In the genomic region with DNA sequence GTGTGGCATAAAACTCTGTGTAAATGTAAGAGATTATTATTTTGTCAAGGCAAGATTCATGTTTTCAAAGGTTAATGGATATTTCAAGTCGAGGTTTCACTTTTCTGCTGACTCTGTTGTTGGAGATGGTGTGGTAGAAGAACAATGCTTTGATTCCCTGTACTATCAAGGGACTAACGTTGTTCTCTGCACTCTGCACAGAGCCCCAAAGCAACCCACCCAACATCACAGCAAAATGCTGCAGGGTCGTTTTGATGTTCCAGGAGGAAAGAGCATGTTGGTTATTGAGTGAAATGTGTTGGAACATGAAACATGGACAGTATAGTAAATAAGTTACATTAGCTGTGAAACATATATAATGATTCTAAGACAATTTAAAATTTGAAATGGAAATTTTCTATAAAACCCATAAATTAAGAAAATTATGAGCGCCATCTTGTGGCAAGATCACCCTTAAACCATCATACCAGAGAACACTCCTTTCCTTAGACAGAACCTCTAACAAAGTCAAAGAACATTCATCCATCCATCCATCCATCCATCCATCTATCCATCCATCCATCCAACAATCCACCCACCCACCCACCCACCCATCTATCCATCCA, we compare ENCODE assay signal across 8 cellular contexts.
A peak's percentile ranks its signal among the peaks of the same experiment; 100 is the strongest.
DNase-seq lines count a peak whose midpoint lies in the region; ATAC-seq and TF ChIP-seq lines count a peak whose summit lies in the region.

No MANE protein-coding gene starts in this region.

- no peak overlapping the region for H3K4me2 ChIP-seq in neural cell (ENCODE audit: low read length)

- H3K79me2 ChIP-seq in neural cell (replicated peaks; ENCODE audit: insufficient read depth, low read length): no peaks in the 10 kb centered on the region

- no peak overlapping the region for H3K27ac Mint-ChIP-seq in natural killer cell treated with Interleukin-12 subunit alpha and Interleukin-12 subunit beta and Interleukin-15 and Interleukin-18, amount 100 ng/mL, for 72 hours

- no peaks in the 10 kb centered on the region for H4K20me1 ChIP-seq in neural cell (ENCODE audit: insufficient read depth)

- H3K9me3 Mint-ChIP-seq in natural killer cell treated with Interleukin-12 subunit alpha and Interleukin-12 subunit beta and Interleukin-15 and Interleukin-18, amount 100 ng/mL, for 72 hours: no peaks in the 10 kb centered on the region

- H2AFZ ChIP-seq in neural cell (ENCODE audit: low read depth, low read length): no peak overlapping the region

- TF ChIP-seq CTCF in cardiac fibroblast (IDR thresholded peaks at IDR 0.05; ENCODE audit: low read depth, low read length) (no peak), neural cell (IDR thresholded peaks at IDR 0.05; ENCODE audit: poor library complexity, severe bottlenecking) (peak; percentile 42)

- no peak for ATAC-seq in natural killer cell treated with Interleukin-12 subunit alpha and Interleukin-12 subunit beta and Interleukin-15 and Interleukin-18, amount 100 ng/mL, for 72 hours

- H3K9ac ChIP-seq in neural cell (ENCODE audit: low read length): no peak overlapping the region

- TF ChIP-seq EP300 in neural cell (conservative IDR thresholded peaks at IDR 0.05; ENCODE audit: poor library complexity, severe bottlenecking): no peak

- H3K9me3 ChIP-seq in neural cell (ENCODE audit: low read length): no peaks in the 10 kb centered on the region
- H3K9me3 ChIP-seq in effector memory CD4-positive, alpha-beta T cell (ENCODE audit: control insufficient read depth, low read length): no peaks in the 10 kb centered on the region

- H3K27ac ChIP-seq in neural cell (ENCODE audit: low read length): no peak overlapping the region
- H3K27ac ChIP-seq in effector memory CD4-positive, alpha-beta T cell (ENCODE audit: insufficient read depth, low read length, poor library complexity, severe bottlenecking): no peak overlapping the region

- TF ChIP-seq RAD21 in neural cell (conservative IDR thresholded peaks at IDR 0.05): peak; percentile 32

- H3K4me1 ChIP-seq in effector memory CD4-positive, alpha-beta T cell (ENCODE audit: control insufficient read depth, insufficient read depth, low read length, poor library complexity, severe bottlenecking): no peaks in the 10 kb centered on the region

- H3K27me3 Mint-ChIP-seq in natural killer cell treated with Interleukin-12 subunit alpha and Interleukin-12 subunit beta and Interleukin-15 and Interleukin-18, amount 100 ng/mL, for 72 hours: peaks cover 15 to 17% of the 10 kb centered on the region in 2 donors

- H3K4me3 ChIP-seq in cardiac fibroblast (replicated peaks in 1 of 2; ENCODE audit: low read depth in 2 of 2, low read length in 2 of 2) (no peak overlapping the region), neural cell (ENCODE audit: low read length) (no peak overlapping the region)
- no peak overlapping the region for H3K4me3 ChIP-seq in effector memory CD4-positive, alpha-beta T cell (ENCODE audit: insufficient read depth, low read depth, low read length, poor library complexity, severe bottlenecking)

- no peaks in the 10 kb centered on the region for H3K36me3 Mint-ChIP-seq in natural killer cell treated with Interleukin-12 subunit alpha and Interleukin-12 subunit beta and Interleukin-15 and Interleukin-18, amount 100 ng/mL, for 72 hours

- DNase-seq in activated CD8-positive, alpha-beta memory T cell treated with anti-CD3 and anti-CD28 coated beads, Interleukin-2, amount 50 U/mL, for 1 hour (ENCODE audit: extremely low read depth): peak; percentile 7
- no peak for DNase-seq in activated CD8-positive, alpha-beta memory T cell treated with anti-CD3 and anti-CD28 coated beads, Interleukin-2, amount 50 U/mL, for 48 hours
- DNase-seq in NCI-H1105 treated with DMSO at 0.1 percent for 48 hours (lab: John Stamatoyannopoulos, UW) (peak; percentile 39), cardiac fibroblast (ENCODE audit: low read depth in 2 of 2) (peak; percentile 51 to 55), NCI-H1930 (lab: John Stamatoyannopoulos, UW) (no peak)
- DNase-seq in natural killer cell treated with Interleukin-12 subunit alpha and Interleukin-12 subunit beta and Interleukin-15 and Interleukin-18, amount 100 ng/mL, for 72 hours (ENCODE audit: low spot score): no peak
- DNase-seq in effector memory CD4-positive, alpha-beta T cell: no peak

- H3K4me3 Mint-ChIP-seq in natural killer cell treated with Interleukin-12 subunit alpha and Interleukin-12 subunit beta and Interleukin-15 and Interleukin-18, amount 100 ng/mL, for 72 hours: no peak overlapping the region

- no peaks in the 10 kb centered on the region for H3K9me2 ChIP-seq in neural cell (ENCODE audit: insufficient read depth, low read length)

- no peaks in the 10 kb centered on the region for H3F3A ChIP-seq in neural cell (ENCODE audit: insufficient read depth, low read length, poor library complexity, severe bottlenecking)

- no peaks in the 10 kb centered on the region for H3K4me1 Mint-ChIP-seq in natural killer cell treated with Interleukin-12 subunit alpha and Interleukin-12 subunit beta and Interleukin-15 and Interleukin-18, amount 100 ng/mL, for 72 hours (ENCODE audit: low read depth in 2 of 2)

- H3K27me3 ChIP-seq in neural cell (ENCODE audit: insufficient read depth, low read depth, low read length): no peaks in the 10 kb centered on the region
- no peaks in the 10 kb centered on the region for H3K27me3 ChIP-seq in effector memory CD4-positive, alpha-beta T cell (replicated peaks; ENCODE audit: control insufficient read depth, insufficient read depth, low read length, poor library complexity, severe bottlenecking)

- no peaks in the 10 kb centered on the region for H3K36me3 ChIP-seq in neural cell (ENCODE audit: insufficient read depth, low read length)
- no peaks in the 10 kb centered on the region for H3K36me3 ChIP-seq in effector memory CD4-positive, alpha-beta T cell (ENCODE audit: control insufficient read depth, insufficient read depth, low read length)

TF ChIP-seq in neural cell, 6 proteins besides CTCF, POLR2A, EP300 and RAD21:
- TF ChIP-seq EZH2 (IDR thresholded peaks at IDR 0.05; ENCODE audit: borderline replicate concordance, insufficient read depth, low read length, poor library complexity, severe bottlenecking) (no peak), TAF1 (IDR thresholded peaks at IDR 0.05; ENCODE audit: low read depth) (no peak), POLR2AphosphoS5 (IDR thresholded peaks at IDR 0.05) (no peak), SMC3 (conservative IDR thresholded peaks at IDR 0.05; ENCODE audit: poor library complexity) (peak; percentile 51)

Comparison
In these comparisons a context has a peak if more than half of its experiments do, and no peak if none do; other contexts are left out.
1. DNase-seq: peak in activated CD8-positive, alpha-beta memory T cell treated with anti-CD3 and anti-CD28 coated beads, Interleukin-2, amount 50 U/mL, for 1 hour (single experiment), NCI-H1105 treated with DMSO at 0.1 percent for 48 hours (single experiment) and cardiac fibroblast (2 of 2); none in activated CD8-positive, alpha-beta memory T cell treated with anti-CD3 and anti-CD28 coated beads, Interleukin-2, amount 50 U/mL, for 48 hours (single experiment), natural killer cell treated with Interleukin-12 subunit alpha and Interleukin-12 subunit beta and Interleukin-15 and Interleukin-18, amount 100 ng/mL, for 72 hours (single experiment), effector memory CD4-positive, alpha-beta T cell (0 of 3) and NCI-H1930 (0 of 2).